In genomic region chr2:191638079-191638801, GRCh38 we compare ENCODE assay signal across 1 cellular context.
TF ChIP-seq lines count a peak whose summit lies in the region.

No MANE protein-coding gene starts in this region.

TF ChIP-seq in WTC11, 78 proteins besides CTCF, POLR2A, EP300 and RAD21 (continued from another document):
- no peak for TF ChIP-seq PRDM15 (CRISPR knock-in tag; IDR thresholded peaks at IDR 0.05)
- TF ChIP-seq GRHL2 (CRISPR knock-in tag; IDR thresholded peaks at IDR 0.05; ENCODE audit: insufficient replicate concordance, severe bottlenecking): no peak
- no peak for TF ChIP-seq SMAD3 (CRISPR knock-in tag; IDR thresholded peaks at IDR 0.05; ENCODE audit: borderline replicate concordance)
- no peak for TF ChIP-seq RELA (CRISPR knock-in tag; IDR thresholded peaks at IDR 0.05; ENCODE audit: borderline replicate concordance)
- TF ChIP-seq ATF2 (CRISPR knock-in tag; IDR thresholded peaks at IDR 0.05; ENCODE audit: borderline replicate concordance, low read depth): no peak
- no peak for TF ChIP-seq MXD4 (CRISPR knock-in tag; IDR thresholded peaks at IDR 0.05; ENCODE audit: borderline replicate concordance)
- no peak for TF ChIP-seq USF1 (CRISPR knock-in tag; IDR thresholded peaks at IDR 0.05)
- no peak for TF ChIP-seq MYBL2 (CRISPR knock-in tag; IDR thresholded peaks at IDR 0.05)
